ENCODE assay signal across 15 cellular contexts in the genomic region with DNA sequence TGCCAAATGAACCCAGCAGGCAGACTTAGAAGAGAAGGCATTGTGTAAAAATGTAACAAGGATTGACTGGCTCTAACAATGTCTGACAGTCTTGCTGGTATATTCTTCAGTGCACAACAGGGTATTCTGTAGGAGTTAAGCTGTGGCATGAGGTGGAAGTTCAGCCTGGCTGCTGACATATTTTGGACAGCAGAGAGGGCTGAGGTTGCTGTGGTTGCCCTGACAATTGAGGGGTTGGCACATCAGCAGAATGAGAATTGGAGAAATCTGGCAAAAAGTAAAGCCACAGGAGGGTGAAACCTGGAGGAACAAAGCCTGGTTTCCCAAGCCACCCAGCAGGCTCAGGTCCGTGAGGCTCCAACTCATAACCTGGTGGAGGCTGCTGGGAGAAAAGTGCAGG.
A peak's percentile ranks its signal among the peaks of the same experiment; 100 is the strongest.
DNase-seq lines count a peak whose midpoint lies in the region; ATAC-seq and TF ChIP-seq lines count a peak whose summit lies in the region.
"Had no signal": no experiment of that assay in that cellular context is flagged by ENCODE, and none has a peak within 500 bp of the region (broad histone marks: within the 10 kb centered on the region; RNA-seq: fewer than 3 reads in every experiment).

No MANE protein-coding gene starts in this region.

- peaks cover 75% of the 10 kb centered on the region in 2 donors for H3K4me1 Mint-ChIP-seq in natural killer cell
- peaks cover 36% of the 10 kb centered on the region in 2 donors for H3K4me1 Mint-ChIP-seq in natural killer cell treated with Interleukin-12 subunit alpha and Interleukin-12 subunit beta and Interleukin-15 and Interleukin-18, amount 100 ng/mL, for 72 hours (ENCODE audit: low read depth in 2 of 2)
- H3K4me1 Mint-ChIP-seq in stimulated activated memory B cell treated with anti-CD40 and anti-IgM and Interleukin-4, amounts not matched to agents 10 μg/mL and 1 μg/mL and 100 μg/mL, for 72 hours: peaks cover 11% of the 10 kb centered on the region
- no peaks in the 10 kb centered on the region for H3K4me1 Mint-ChIP-seq in CD4-positive, alpha-beta T cell (ENCODE audit: low read depth)

- no peaks in the 10 kb centered on the region for H3K9me3 ChIP-seq in CD4-positive, alpha-beta T cell (ENCODE audit: control insufficient read depth, low read length)
- H3K9me3 ChIP-seq: HAP-1 had no signal

- no peaks in the 10 kb centered on the region for H3K27me3 ChIP-seq in CD4-positive, alpha-beta T cell (ENCODE audit: control insufficient read depth, insufficient read depth, low read length)

- intact Hi-C loops in natural killer cell (cut with micrococcal nuclease): loop anchor here (5.0 kb wide), 1 partner anchor 48 kb away; no protein-coding TSS in a partner anchor
- intact Hi-C loops in CD4-positive, alpha-beta T cell (cut with DNase I, micrococcal nuclease): no loop called here

- H3K27me3 Mint-ChIP-seq in natural killer cell (ENCODE audit: low read depth in 2 of 2): no peaks in the 10 kb centered on the region
- H3K27me3 Mint-ChIP-seq in natural killer cell treated with Interleukin-12 subunit alpha and Interleukin-12 subunit beta and Interleukin-15 and Interleukin-18, amount 100 ng/mL, for 72 hours: no peaks in the 10 kb centered on the region
- no peaks in the 10 kb centered on the region for H3K27me3 Mint-ChIP-seq in stimulated activated memory B cell treated with anti-CD40 and anti-IgM and Interleukin-4, amounts not matched to agents 10 μg/mL and 1 μg/mL and 100 μg/mL, for 72 hours
- H3K27me3 Mint-ChIP-seq in CD4-positive, alpha-beta T cell: no peaks in the 10 kb centered on the region
- H3K27me3 Mint-ChIP-seq: B cell; CD4-positive, alpha-beta memory T cell had no signal

- peak overlapping the region; percentile 43 to 61 for H3K27ac Mint-ChIP-seq in natural killer cell
- no peak overlapping the region for H3K27ac Mint-ChIP-seq in natural killer cell treated with Interleukin-12 subunit alpha and Interleukin-12 subunit beta and Interleukin-15 and Interleukin-18, amount 100 ng/mL, for 72 hours
- H3K27ac Mint-ChIP-seq in stimulated activated memory B cell treated with anti-CD40 and anti-IgM and Interleukin-4, amounts not matched to agents 10 μg/mL and 1 μg/mL and 100 μg/mL, for 72 hours: peak overlapping the region; percentile 13
- no peak overlapping the region for H3K27ac Mint-ChIP-seq in CD4-positive, alpha-beta T cell
- H3K27ac Mint-ChIP-seq: B cell had no signal

- H3K27ac ChIP-seq in CD4-positive, alpha-beta T cell (ENCODE audit: low read depth, low read length): no peak overlapping the region

- POLR2A ChIA-PET in CD4-positive, alpha-beta T cell (lab: Charles Lee): interaction anchor here (1.3 kb wide), 1 partner anchor 12 kb away, joined by 3 read pairs; no protein-coding TSS in a partner anchor

- H3K4me3 Mint-ChIP-seq in natural killer cell: no peak overlapping the region
- H3K4me3 Mint-ChIP-seq in natural killer cell treated with Interleukin-12 subunit alpha and Interleukin-12 subunit beta and Interleukin-15 and Interleukin-18, amount 100 ng/mL, for 72 hours: no peak overlapping the region
- H3K4me3 Mint-ChIP-seq in stimulated activated memory B cell treated with anti-CD40 and anti-IgM and Interleukin-4, amounts not matched to agents 10 μg/mL and 1 μg/mL and 100 μg/mL, for 72 hours: no peak overlapping the region
- no peak overlapping the region for H3K4me3 Mint-ChIP-seq in CD4-positive, alpha-beta T cell
- H3K4me3 Mint-ChIP-seq: B cell; CD4-positive, alpha-beta memory T cell had no signal

- no peak for TF ChIP-seq CTCF in natural killer cell (IDR thresholded peaks at IDR 0.05)
- no peak for TF ChIP-seq CTCF in CD4-positive, alpha-beta T cell (IDR thresholded peaks at IDR 0.05)

- ATAC-seq in natural killer cell: peak in 1 of 3 donors; percentile 47
- no peak for ATAC-seq in natural killer cell treated with Interleukin-12 subunit alpha and Interleukin-12 subunit beta and Interleukin-15 and Interleukin-18, amount 100 ng/mL, for 72 hours
- ATAC-seq in stimulated activated memory B cell treated with anti-CD40 and anti-IgM and Interleukin-4, amounts not matched to agents 10 μg/mL and 1 μg/mL and 100 μg/mL, for 72 hours: no peak
- ATAC-seq in CD4-positive, alpha-beta T cell (ENCODE audit: poor library complexity): no peak

- CTCF ChIA-PET in CD4-positive, alpha-beta T cell (lab: Charles Lee): no interaction called here

- DNase-seq in natural killer cell: no peak
- no peak for DNase-seq in natural killer cell treated with Interleukin-12 subunit alpha and Interleukin-12 subunit beta and Interleukin-15 and Interleukin-18, amount 100 ng/mL, for 72 hours (ENCODE audit: low spot score)
- DNase-seq in astrocyte of the hippocampus (ENCODE audit: low read depth, low spot score): peak; percentile 58
- DNase-seq in fibroblast of gingiva (ENCODE audit: low read depth): peak; percentile 32
- DNase-seq in activated CD4-positive, alpha-beta T cell treated with anti-CD3 and anti-CD28 coated beads, Interleukin-2, amount 50 U/mL, for 48 hours: no peak
- DNase-seq in CD4-positive, alpha-beta T cell: no peak
- no peak for DNase-seq in ecto neural progenitor cell (ENCODE audit: low spot score)
- DNase-seq: C1 segment of cervical spinal cord; CD4-positive, alpha-beta memory T cell; DMS153; DMS79 treated with DMSO at 0.1 percent for 48 hours; EL had no signal

- H3K9me3 Mint-ChIP-seq in natural killer cell: no peaks in the 10 kb centered on the region
- H3K9me3 Mint-ChIP-seq in natural killer cell treated with Interleukin-12 subunit alpha and Interleukin-12 subunit beta and Interleukin-15 and Interleukin-18, amount 100 ng/mL, for 72 hours: no peaks in the 10 kb centered on the region
- no peaks in the 10 kb centered on the region for H3K9me3 Mint-ChIP-seq in stimulated activated memory B cell treated with anti-CD40 and anti-IgM and Interleukin-4, amounts not matched to agents 10 μg/mL and 1 μg/mL and 100 μg/mL, for 72 hours
- no peaks in the 10 kb centered on the region for H3K9me3 Mint-ChIP-seq in CD4-positive, alpha-beta T cell

- H3K36me3 Mint-ChIP-seq in natural killer cell: no peaks in the 10 kb centered on the region
- no peaks in the 10 kb centered on the region for H3K36me3 Mint-ChIP-seq in natural killer cell treated with Interleukin-12 subunit alpha and Interleukin-12 subunit beta and Interleukin-15 and Interleukin-18, amount 100 ng/mL, for 72 hours
- peaks cover 43% of the 10 kb centered on the region for H3K36me3 Mint-ChIP-seq in stimulated activated memory B cell treated with anti-CD40 and anti-IgM and Interleukin-4, amounts not matched to agents 10 μg/mL and 1 μg/mL and 100 μg/mL, for 72 hours
- H3K36me3 Mint-ChIP-seq in CD4-positive, alpha-beta T cell (ENCODE audit: low read depth): no peaks in the 10 kb centered on the region

Comparison
In these comparisons a context has a peak if more than half of its experiments do, and no peak if none do; other contexts are left out.
1. H3K27ac Mint-ChIP-seq: peak in natural killer cell (2 of 2) and stimulated activated memory B cell treated with anti-CD40 and anti-IgM and Interleukin-4, amounts not matched to agents 10 μg/mL and 1 μg/mL and 100 μg/mL, for 72 hours (single experiment); none in natural killer cell treated with Interleukin-12 subunit alpha and Interleukin-12 subunit beta and Interleukin-15 and Interleukin-18, amount 100 ng/mL, for 72 hours (0 of 2) and CD4-positive, alpha-beta T cell (single experiment).
2. DNase-seq: peak in astrocyte of the hippocampus (single experiment) and fibroblast of gingiva (single experiment); none in natural killer cell (single experiment), natural killer cell treated with Interleukin-12 subunit alpha and Interleukin-12 subunit beta and Interleukin-15 and Interleukin-18, amount 100 ng/mL, for 72 hours (single experiment), activated CD4-positive, alpha-beta T cell treated with anti-CD3 and anti-CD28 coated beads, Interleukin-2, amount 50 U/mL, for 48 hours (0 of 2), CD4-positive, alpha-beta T cell (0 of 10) and ecto neural progenitor cell (single experiment).